18 cellular contexts compared by ENCODE assay signal in the genomic region with DNA sequence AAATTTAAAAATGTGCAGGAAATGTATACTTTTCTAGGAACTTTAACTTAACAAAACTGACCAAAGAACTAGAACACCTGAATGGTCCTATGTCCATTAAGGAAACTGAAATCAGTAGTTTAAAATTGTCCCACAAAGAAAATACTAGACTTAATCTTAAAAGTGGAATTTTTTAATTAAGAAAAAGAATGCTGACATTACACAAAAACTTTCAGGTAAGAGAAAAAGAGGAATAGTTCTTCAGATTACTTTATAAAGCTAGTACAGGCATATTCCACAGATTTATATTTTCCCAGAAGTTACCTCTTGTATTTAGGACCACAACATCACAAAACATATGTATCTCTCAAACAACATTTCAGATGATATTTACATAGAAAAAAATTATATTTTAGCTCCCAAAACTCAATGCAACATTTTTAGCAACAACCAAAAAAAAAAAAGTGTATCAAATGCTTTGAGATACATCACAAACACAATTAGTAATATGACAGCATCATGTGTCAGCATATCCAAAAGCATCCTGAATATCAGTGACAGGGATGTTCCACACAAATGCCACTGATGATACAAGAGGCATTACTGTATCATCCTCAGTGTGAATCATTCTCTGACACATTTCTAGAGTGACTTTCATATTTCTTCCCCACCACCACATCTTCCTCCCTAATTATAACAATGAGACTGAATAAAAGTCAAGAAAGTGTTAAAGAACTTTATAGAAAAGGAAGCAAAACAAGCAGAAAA.
DNase-seq lines count a peak whose midpoint lies in the region; ATAC-seq and TF ChIP-seq lines count a peak whose summit lies in the region.
"Had no signal": no experiment of that assay in that cellular context is flagged by ENCODE, and none has a peak within 500 bp of the region (broad histone marks: within the 10 kb centered on the region; RNA-seq: fewer than 3 reads in every experiment).

No MANE protein-coding gene starts in this region.

- no peak overlapping the region for H3K23ac ChIP-seq in IMR-90 (ENCODE audit: low read depth, low read length)

- BruUV-seq in IMR-90 (replicated peaks; lab: Mats Ljungman, UMichigan) = no TSS peak

- no peak overlapping the region for H3K4ac ChIP-seq in IMR-90 (ENCODE audit: low read depth, low read length)

- no peak overlapping the region for H2BK20ac ChIP-seq in IMR-90 (ENCODE audit: low read depth, low read length)

- peak overlapping the region; percentile 31 for H3K4me3 Mint-ChIP-seq in activated CD4-positive, alpha-beta T cell treated with anti-CD3 and anti-CD28 coated beads, Interleukin-2, amount 10 ng/mL, durations not matched to agents 24 days and 14 days
- H3K4me3 Mint-ChIP-seq: dendritic cell treated with granulocyte-macrophage colony-stimulating factor and Interleukin-4, amounts not matched to agents 40 ng/mL and 50 ng/mL, for 4 days; type B pancreatic cell had no signal

- TF ChIP-seq CTCF in IMR-90 (conservative IDR thresholded peaks at IDR 0.05; ENCODE audit: low read depth, low read length) (no peak), brain microvascular endothelial cell (IDR thresholded peaks at IDR 0.05; ENCODE audit: low read depth, low read length, missing control alignments) (no peak), osteoblast (IDR thresholded peaks at IDR 0.05; ENCODE audit: extremely low read depth, low read depth, low read length) (no peak), GM13976 (IDR thresholded peaks at IDR 0.05; ENCODE audit: borderline replicate concordance, control extremely low read depth, extremely low read depth, insufficient read depth, missing control alignments) (no peak)

- no peak overlapping the region for H2AK5ac ChIP-seq in IMR-90 (ENCODE audit: low read depth, low read length)

- no peak overlapping the region for H2BK5ac ChIP-seq in IMR-90 (ENCODE audit: low read depth, low read length, poor library complexity, severe bottlenecking)

- peak; percentile 53 for DNase-seq in activated CD4-positive, alpha-beta T cell treated with anti-CD3 and anti-CD28 coated beads, Interleukin-2, amount 10 ng/mL, durations not matched to agents 24 days and 14 days
- no peak for DNase-seq in activated CD4-positive, alpha-beta T cell treated with anti-CD3 and anti-CD28 coated beads for 48 hours
- peak; percentile 48 for DNase-seq in IMR-90
- DNase-seq in brain microvascular endothelial cell = peak; percentile 48
- DNase-seq in osteoblast (ENCODE audit: insufficient read length, low spot score, missing footprints) = no peak
- DNase-seq in GF-D8 (lab: John Stamatoyannopoulos, UW) = no peak
- no peak for DNase-seq in GM13976 (ENCODE audit: low spot score)
- DNase-seq: Calu3; heart right ventricle; left cardiac atrium; NCI-H1092 treated with DMSO at 0.1 percent for 48 hours; SHP77; stimulated activated CD4-positive, alpha-beta T cell treated with anti-CD3 and anti-CD28 coated beads, Interleukin-4, amount 100 ng/mL, for 4 hours had no signal

- peaks cover 11% of the 10 kb centered on the region for H3K4me1 Mint-ChIP-seq in activated CD4-positive, alpha-beta T cell treated with anti-CD3 and anti-CD28 coated beads, Interleukin-2, amount 10 ng/mL, durations not matched to agents 24 days and 14 days

- POLR2A ChIA-PET in IMR-90 (lab: Charles Lee; ENCODE audit: unreplicated experiment) = no interaction called here

- ATAC-seq in IMR-90 (ENCODE audit: low read depth) (no peak), HG02798 (IDR thresholded peaks at IDR 0.05; ENCODE audit: poor library complexity, unreplicated experiment) (no peak)
- ATAC-seq: esophagus mucosa, HCT116, heart right ventricle had no signal

- H3K9me3 Mint-ChIP-seq in activated CD4-positive, alpha-beta T cell treated with anti-CD3 and anti-CD28 coated beads, Interleukin-2, amount 10 ng/mL, durations not matched to agents 24 days and 14 days = peaks cover 3% of the 10 kb centered on the region
- H3K9me3 Mint-ChIP-seq: dendritic cell treated with granulocyte-macrophage colony-stimulating factor and Interleukin-4, amounts not matched to agents 40 ng/mL and 50 ng/mL, for 4 days had no signal

- H4K5ac ChIP-seq in IMR-90 (ENCODE audit: low read depth, low read length) = no peak overlapping the region

- no peaks in the 10 kb centered on the region for H3K79me1 ChIP-seq in IMR-90 (ENCODE audit: low read depth in 1 of 2, low read length in 2 of 2)

- CTCF ChIA-PET in IMR-90 (lab: Yijun Ruan, JAX) = no interaction called here

- H3K27me3 ChIP-seq in IMR-90 (ENCODE audit: control insufficient read depth, insufficient read depth, low read length) (no peaks in the 10 kb centered on the region), brain microvascular endothelial cell (replicated peaks) (no peaks in the 10 kb centered on the region), osteoblast (ENCODE audit: insufficient read depth, low read length) (no peaks in the 10 kb centered on the region)
- H3K27me3 ChIP-seq: heart right ventricle had no signal

- H3K56ac ChIP-seq in IMR-90 (ENCODE audit: extremely low read depth, insufficient read depth, low read length) = no peak overlapping the region

- dilution Hi-C loops in IMR-90 (cut with HindIII; ENCODE audit: low sequenced_read_pairs, unreplicated experiment) = no loop called here

- no peak for TF ChIP-seq POLR2A in IMR-90 (IDR thresholded peaks at IDR 0.05; ENCODE audit: low read depth, low read length)

- H2BK120ac ChIP-seq in IMR-90 (ENCODE audit: low read depth, low read length) = no peak overlapping the region

- H3K27ac ChIP-seq in IMR-90 (ENCODE audit: insufficient read depth, low read length) (no peak overlapping the region), brain microvascular endothelial cell (no peak overlapping the region), osteoblast (ENCODE audit: low read depth, low read length) (peak overlapping the region; percentile 22)
- H3K27ac ChIP-seq: heart right ventricle had no signal

- intact Hi-C loops in activated CD4-positive, alpha-beta T cell treated with anti-CD3 and anti-CD28 coated beads, Interleukin-2, amount 10 ng/mL, durations not matched to agents 24 days and 14 days (cut with micrococcal nuclease) = loop anchor here (5.0 to 10.0 kb wide), 4 partner anchors 413 to 1403 kb away; no protein-coding TSS in a partner anchor
- intact Hi-C loops in IMR-90 (cut with micrococcal nuclease) = no loop called here

- H3K4me3 ChIP-seq in IMR-90 (ENCODE audit: insufficient read depth, low read depth, low read length) (no peak overlapping the region), brain microvascular endothelial cell (ENCODE audit: low read depth, low read length) (no peak overlapping the region), osteoblast (ENCODE audit: insufficient read depth, low read length) (no peak overlapping the region)
- H3K4me3 ChIP-seq: heart right ventricle had no signal

- TF ChIP-seq RAD21 in IMR-90 (IDR thresholded peaks at IDR 0.05; ENCODE audit: low read length) = no peak

- H3K9ac ChIP-seq in IMR-90 (ENCODE audit: low read depth, low read length) = no peak overlapping the region

- H4K20me1 ChIP-seq in IMR-90 (ENCODE audit: insufficient read depth, low read length) (no peaks in the 10 kb centered on the region), osteoblast (ENCODE audit: insufficient read depth, low read length) (no peaks in the 10 kb centered on the region)

- H3K9me3 ChIP-seq in IMR-90 (ENCODE audit: control insufficient read depth, insufficient read depth, low read length) (no peaks in the 10 kb centered on the region), osteoblast (ENCODE audit: low read depth, low read length) (no peaks in the 10 kb centered on the region)

- no peak overlapping the region for H3K18ac ChIP-seq in IMR-90 (ENCODE audit: low read depth, low read length)

- no peaks in the 10 kb centered on the region for H3K36me3 Mint-ChIP-seq in activated CD4-positive, alpha-beta T cell treated with anti-CD3 and anti-CD28 coated beads, Interleukin-2, amount 10 ng/mL, durations not matched to agents 24 days and 14 days (ENCODE audit: low read depth)

- no peaks in the 10 kb centered on the region for H3K79me2 ChIP-seq in osteoblast (ENCODE audit: insufficient read depth, low read length)

- H3K4me2 ChIP-seq in IMR-90 (ENCODE audit: low read depth, low read length) = no peak overlapping the region
- H3K4me2 ChIP-seq in osteoblast (ENCODE audit: insufficient read depth, low read length) = no peak overlapping the region

- no peak overlapping the region for H3K14ac ChIP-seq in IMR-90 (replicated peaks; ENCODE audit: low read depth, low read length)

- in situ Hi-C loops in IMR-90 (cut with MboI; ENCODE audit: low sequenced_read_pairs) (loop anchor here (25.0 kb wide), 1 partner anchor 1393 kb away; no protein-coding TSS in a partner anchor), brain microvascular endothelial cell (cut with HindIII; ENCODE audit: low pct_ligation_motif_present, low sequenced_read_pairs) (no loop called here), GM13976 (cut with MboI; ENCODE audit: low sequenced_read_pairs, unreplicated experiment) (no loop called here)

- H4K91ac ChIP-seq in IMR-90 (ENCODE audit: insufficient read depth, low read depth, low read length) = no peak overlapping the region

- H3K4me1 ChIP-seq in IMR-90 (ENCODE audit: control insufficient read depth, insufficient read depth, low read length) (no peaks in the 10 kb centered on the region), osteoblast (ENCODE audit: insufficient read depth, low read length) (no peaks in the 10 kb centered on the region)

- H3K27me3 Mint-ChIP-seq in activated CD4-positive, alpha-beta T cell treated with anti-CD3 and anti-CD28 coated beads, Interleukin-2, amount 10 ng/mL, durations not matched to agents 24 days and 14 days = peaks cover 7% of the 10 kb centered on the region

- no peak overlapping the region for H4K8ac ChIP-seq in IMR-90 (ENCODE audit: low read depth in 2 of 2, low read length in 2 of 2)

- no peak overlapping the region for H2BK15ac ChIP-seq in IMR-90 (ENCODE audit: low read depth, low read length)

- H3K9me1 ChIP-seq in IMR-90 (ENCODE audit: insufficient read depth, low read length) = peaks cover 1% of the 10 kb centered on the region; the same call in 1 of the 2 replicates

- no peak overlapping the region for H2AK9ac ChIP-seq in IMR-90 (replicated peaks; ENCODE audit: low read depth, low read length, poor library complexity)

- peak overlapping the region; percentile 63 for H3K27ac Mint-ChIP-seq in activated CD4-positive, alpha-beta T cell treated with anti-CD3 and anti-CD28 coated beads, Interleukin-2, amount 10 ng/mL, durations not matched to agents 24 days and 14 days
- H3K27ac Mint-ChIP-seq: dendritic cell treated with granulocyte-macrophage colony-stimulating factor and Interleukin-4, amounts not matched to agents 40 ng/mL and 50 ng/mL, for 4 days; type B pancreatic cell had no signal

- H3K36me3 ChIP-seq in IMR-90 (ENCODE audit: control insufficient read depth, insufficient read depth, low read length) = no peaks in the 10 kb centered on the region
- no peaks in the 10 kb centered on the region for H3K36me3 ChIP-seq in brain microvascular endothelial cell (replicated peaks)
- H3K36me3 ChIP-seq in osteoblast (ENCODE audit: insufficient read depth, low read length) = no peaks in the 10 kb centered on the region
- H3K36me3 ChIP-seq: heart right ventricle had no signal

- no peak overlapping the region for H2AFZ ChIP-seq in IMR-90 (replicated peaks; ENCODE audit: low read length, poor library complexity)
- H2AFZ ChIP-seq in osteoblast (ENCODE audit: low read length) = no peak overlapping the region

Comparison
In these comparisons a context has a peak if more than half of its experiments do, and no peak if none do; other contexts are left out.
1. DNase-seq: peak in activated CD4-positive, alpha-beta T cell treated with anti-CD3 and anti-CD28 coated beads, Interleukin-2, amount 10 ng/mL, durations not matched to agents 24 days and 14 days (single experiment), IMR-90 (single experiment) and brain microvascular endothelial cell (single experiment); none in activated CD4-positive, alpha-beta T cell treated with anti-CD3 and anti-CD28 coated beads for 48 hours (single experiment), osteoblast (single experiment), GF-D8 (single experiment) and GM13976 (single experiment).